In genomic region chr18:5294113-5294617, GRCh38 we compare ENCODE assay signal across 1 cellular context.
TF ChIP-seq lines count a peak whose summit lies in the region.

No MANE protein-coding gene starts in this region.

TF ChIP-seq in A549, 52 proteins besides CTCF, POLR2A, EP300 and RAD21 (continued from another document):
- no peak for TF ChIP-seq RFX5 (IDR thresholded peaks at IDR 0.05)
- TF ChIP-seq ZNF302 (CRISPR knock-in tag; IDR thresholded peaks at IDR 0.05) = no peak
- TF ChIP-seq NR3C1 (IDR thresholded peaks at IDR 0.05) = no peak
- no peak for TF ChIP-seq RARB (CRISPR knock-in tag; IDR thresholded peaks at IDR 0.05)
- TF ChIP-seq JUN (IDR thresholded peaks at IDR 0.05) = no peak
- no peak for TF ChIP-seq ESRRA (IDR thresholded peaks at IDR 0.05; ENCODE audit: borderline replicate concordance, low read length)
- TF ChIP-seq HOXA7 (CRISPR knock-in tag; IDR thresholded peaks at IDR 0.05) = no peak
- no peak for TF ChIP-seq ZC3H11A (IDR thresholded peaks at IDR 0.05)
- no peak for TF ChIP-seq SREBF2 (IDR thresholded peaks at IDR 0.05)
- TF ChIP-seq ZFP36 (IDR thresholded peaks at IDR 0.05; ENCODE audit: borderline replicate concordance, partially characterized antibody) = no peak
